11 cellular contexts compared by ENCODE assay signal in genomic region chr6:25017486-25017885, GRCh38.
DNase-seq lines count a peak whose midpoint lies in the region; ATAC-seq and TF ChIP-seq lines count a peak whose summit lies in the region.
"Had no signal": no experiment of that assay in that cellular context is flagged by ENCODE, and none has a peak within 500 bp of the region (broad histone marks: within the 10 kb centered on the region; RNA-seq: fewer than 3 reads in every experiment).

No MANE protein-coding gene starts in this region.

- ATAC-seq in RWPE2 (ENCODE audit: low read depth), result peak; percentile 92

- H3K27ac Mint-ChIP-seq in T-helper 2 cell treated with Interferon-gamma antibody and Interleukin-4, amounts not matched to agents 5 μg/mL and 100 μg/mL, for 36 hours, result peak overlapping the region; percentile 34
- H3K27ac Mint-ChIP-seq in endodermal cell, result peak overlapping the region; percentile 9

- H3K4me1 ChIP-seq in RWPE2 (ENCODE audit: insufficient read depth, poor library complexity, severe bottlenecking), result peaks cover 53% of the 10 kb centered on the region
- H3K4me1 ChIP-seq in endodermal cell (ENCODE audit: control insufficient read depth, insufficient read depth, low read length), result no peaks in the 10 kb centered on the region
- H3K4me1 ChIP-seq in smooth muscle cell (ENCODE audit: low read depth), result peaks cover 5% of the 10 kb centered on the region

- H3K36me3 Mint-ChIP-seq in T-helper 2 cell treated with Interferon-gamma antibody and Interleukin-4, amounts not matched to agents 5 μg/mL and 100 μg/mL, for 36 hours (ENCODE audit: low read depth), result peaks cover 2% of the 10 kb centered on the region
- H3K36me3 Mint-ChIP-seq in endodermal cell (ENCODE audit: low read depth), result no peaks in the 10 kb centered on the region
- H3K36me3 Mint-ChIP-seq: brain had no signal

- H3K4me3 ChIP-seq in RWPE2 (ENCODE audit: severe bottlenecking) (no peak overlapping the region), endodermal cell (ENCODE audit: low read length) (no peak overlapping the region), smooth muscle cell (no peak overlapping the region)

- H3K27me3 ChIP-seq in RWPE2 (ENCODE audit: insufficient read depth, poor library complexity, severe bottlenecking), result no peaks in the 10 kb centered on the region
- H3K27me3 ChIP-seq in endodermal cell (ENCODE audit: control insufficient read depth, insufficient read depth, low read length, poor library complexity, severe bottlenecking), result no peaks in the 10 kb centered on the region
- H3K27me3 ChIP-seq in smooth muscle cell (ENCODE audit: low read depth), result no peaks in the 10 kb centered on the region

- H3K9ac ChIP-seq in endodermal cell (ENCODE audit: extremely low read depth, low read length, poor library complexity, severe bottlenecking), result no peak overlapping the region
- peak overlapping the region; percentile 16 for H3K9ac ChIP-seq in smooth muscle cell (ENCODE audit: low read depth)

- no peak overlapping the region for H3K4me3 Mint-ChIP-seq in T-helper 2 cell treated with Interferon-gamma antibody and Interleukin-4, amounts not matched to agents 5 μg/mL and 100 μg/mL, for 36 hours
- no peak overlapping the region for H3K4me3 Mint-ChIP-seq in endodermal cell
- H3K4me3 Mint-ChIP-seq: brain had no signal

- H3K27ac ChIP-seq in RWPE2 (ENCODE audit: poor library complexity, severe bottlenecking) (peak overlapping the region; percentile 80), endodermal cell (ENCODE audit: low read depth, low read length) (no peak overlapping the region), smooth muscle cell (ENCODE audit: low read depth) (peak overlapping the region; percentile 88)

- peak overlapping the region; percentile 46 for H3K4me2 ChIP-seq in smooth muscle cell

- no peaks in the 10 kb centered on the region for H3K27me3 Mint-ChIP-seq in T-helper 2 cell treated with Interferon-gamma antibody and Interleukin-4, amounts not matched to agents 5 μg/mL and 100 μg/mL, for 36 hours (ENCODE audit: low read depth)
- H3K27me3 Mint-ChIP-seq in endodermal cell (ENCODE audit: insufficient read depth), result no peaks in the 10 kb centered on the region
- H3K27me3 Mint-ChIP-seq: brain had no signal

- no peaks in the 10 kb centered on the region for H3K9me3 Mint-ChIP-seq in T-helper 2 cell treated with Interferon-gamma antibody and Interleukin-4, amounts not matched to agents 5 μg/mL and 100 μg/mL, for 36 hours
- no peaks in the 10 kb centered on the region for H3K9me3 Mint-ChIP-seq in endodermal cell

- no peak overlapping the region for H2AFZ ChIP-seq in smooth muscle cell (ENCODE audit: low read depth)

- H3K36me3 ChIP-seq in RWPE2 (ENCODE audit: low read depth), result no peaks in the 10 kb centered on the region
- no peaks in the 10 kb centered on the region for H3K36me3 ChIP-seq in endodermal cell (ENCODE audit: control insufficient read depth, insufficient read depth, low read length)
- no peaks in the 10 kb centered on the region for H3K36me3 ChIP-seq in smooth muscle cell (ENCODE audit: low read depth)

- H3K9me3 ChIP-seq in RWPE2 (ENCODE audit: severe bottlenecking) (no peaks in the 10 kb centered on the region), endodermal cell (ENCODE audit: control insufficient read depth, low read length) (no peaks in the 10 kb centered on the region), smooth muscle cell (replicated peaks; ENCODE audit: low read depth) (no peaks in the 10 kb centered on the region)

- H3K4me1 Mint-ChIP-seq in T-helper 2 cell treated with Interferon-gamma antibody and Interleukin-4, amounts not matched to agents 5 μg/mL and 100 μg/mL, for 36 hours (ENCODE audit: low read depth), result peaks cover 32% of the 10 kb centered on the region
- peaks cover 20% of the 10 kb centered on the region for H3K4me1 Mint-ChIP-seq in endodermal cell

- peaks cover 10% of the 10 kb centered on the region for H3F3A ChIP-seq in smooth muscle cell (ENCODE audit: low read depth)

- H4K20me1 ChIP-seq in smooth muscle cell (ENCODE audit: low read depth), result no peaks in the 10 kb centered on the region

- no peak for TF ChIP-seq CTCF in RWPE2 (IDR thresholded peaks at IDR 0.05; ENCODE audit: poor library complexity, severe bottlenecking)
- TF ChIP-seq CTCF in endodermal cell (conservative IDR thresholded peaks at IDR 0.05), result no peak
- TF ChIP-seq CTCF in smooth muscle cell (IDR thresholded peaks at IDR 0.05; ENCODE audit: borderline replicate concordance, insufficient read depth, poor library complexity, severe bottlenecking), result no peak

- DNase-seq in T-helper 2 cell treated with Interferon-gamma antibody and Interleukin-4, amounts not matched to agents 5 μg/mL and 100 μg/mL, for 36 hours (ENCODE audit: low spot score), result no peak
- DNase-seq in T-helper 2 cell (no peak), RWPE2 (ENCODE audit: low spot score) (no peak), endodermal cell (no peak), smooth muscle cell (lab: John Stamatoyannopoulos, UW; ENCODE audit: unreplicated experiment) (no peak), NCI-H748 treated with DMSO at 0.1 percent for 48 hours (lab: John Stamatoyannopoulos, UW) (no peak), DMS53 treated with DMSO at 0.1 percent for 48 hours (lab: John Stamatoyannopoulos, UW; ENCODE audit: unreplicated experiment) (no peak), GF-D8 (lab: John Stamatoyannopoulos, UW) (no peak)
- DNase-seq: 8988T, NCI-H2171 had no signal

- no peaks in the 10 kb centered on the region for H3K79me2 ChIP-seq in smooth muscle cell (ENCODE audit: low read depth)

- 82 to 85% methylated on average over 4 of the region's 4 CpGs for WGBS in endodermal cell (ENCODE audit: insufficient coverage in 1 of 2, insufficient read length in 1 of 2), 2 experiments
- WGBS in smooth muscle cell (ENCODE audit: low lambda C conversion rate), result 54% methylated on average over 4 of the region's 4 CpGs
